In genomic region chrX:48695524-48695875, GRCh38 we compare ENCODE assay signal across 8 cellular contexts. TPM values are rescaled to one million over a fixed set of nuclear protein-coding genes. Genes with fewer than 3 reads are reported as not detected.
DNase-seq lines count a peak whose midpoint lies in the region; ATAC-seq and TF ChIP-seq lines count a peak whose summit lies in the region.

No MANE protein-coding gene starts in this region.

- peaks cover 27% of the 10 kb centered on the region for H3K79me2 ChIP-seq in SU-DHL-6 (ENCODE audit: insufficient read depth, low read length)

- DNase-seq in DMS 273 (lab: John Stamatoyannopoulos, UW; ENCODE audit: unreplicated experiment) (peak; percentile 44), DMS 273 treated with DMSO at 0.1 percent for 48 hours (lab: John Stamatoyannopoulos, UW) (no peak), glomerular visceral epithelial cell (ENCODE audit: extremely low spot score) (peak; percentile 37), spleen (peak; percentile 74)

- intact Hi-C loops in spleen (cut with DNase I; ENCODE audit: low total_unique reads) = no loop called here

- no peak overlapping the region for H2AFZ ChIP-seq in SU-DHL-6 (ENCODE audit: low read depth, low read length, severe bottlenecking)

- H3K27ac ChIP-seq in SU-DHL-6 (ENCODE audit: low read depth, low read length) (no peak overlapping the region), spleen (peak overlapping the region in 6 of 8 donors; percentile 87 to 94 (median 92))

- H3K36me3 ChIP-seq in SU-DHL-6 (ENCODE audit: low read length) (no peaks in the 10 kb centered on the region), spleen (peaks cover 0 to 27% (median 12%) of the 10 kb centered on the region in 6 donors)

- H3K4me3 ChIP-seq in SU-DHL-6 (ENCODE audit: insufficient read depth, low read length, poor library complexity, severe bottlenecking) = no peak overlapping the region
- H3K4me3 ChIP-seq in spleen = peak overlapping the region in 3 of 8 donors; percentile 56 to 85 (median 73)

- peaks cover 0 to 20% (median 9%) of the 10 kb centered on the region in 6 donors for H3K4me1 ChIP-seq in spleen

- no peaks in the 10 kb centered on the region for H3F3A ChIP-seq in SU-DHL-6 (ENCODE audit: insufficient read depth)

- no peaks in the 10 kb centered on the region for H3K9me3 ChIP-seq in SU-DHL-6 (ENCODE audit: insufficient read depth, low read length)
- H3K9me3 ChIP-seq in spleen = no peaks in the 10 kb centered on the region

- H3K9me2 ChIP-seq in SU-DHL-6 (replicated peaks; ENCODE audit: insufficient read depth, low read length) = no peaks in the 10 kb centered on the region

- ATAC-seq in HG02642 (IDR thresholded peaks at IDR 0.05; ENCODE audit: poor library complexity, unreplicated experiment) = no peak
- ATAC-seq in GM18505 (IDR thresholded peaks at IDR 0.05; ENCODE audit: unreplicated experiment) = no peak
- no peak for ATAC-seq in HG03460 (IDR thresholded peaks at IDR 0.05; ENCODE audit: unreplicated experiment)

- no peak for TF ChIP-seq POLR2A in spleen (IDR thresholded peaks at IDR 0.05)
- no peak for TF ChIP-seq POLR2A in GM18505 (IDR thresholded peaks at IDR 0.05; ENCODE audit: borderline replicate concordance, extremely low read depth, insufficient read depth, insufficient read length)

- H3K27me3 ChIP-seq in SU-DHL-6 (ENCODE audit: low read length) (no peaks in the 10 kb centered on the region), spleen (replicated peaks in 1 of 7) (no peaks in the 10 kb centered on the region)

- WGBS in spleen, 5 donors = 55 to 70% (median 57%) methylated on average over 12 to 14 of the region's 14 CpGs

- H4K20me1 ChIP-seq in SU-DHL-6 (ENCODE audit: low read depth, low read length) = no peaks in the 10 kb centered on the region

- peak overlapping the region; percentile 62 for H3K4me2 ChIP-seq in SU-DHL-6 (ENCODE audit: low read depth, low read length, poor library complexity, severe bottlenecking)

- TF ChIP-seq CTCF in SU-DHL-6 (IDR thresholded peaks at IDR 0.05; ENCODE audit: insufficient read depth, low read length, poor library complexity, severe bottlenecking) (no peak), spleen (IDR thresholded peaks at IDR 0.05 in 8 of 11, conservative IDR thresholded peaks at IDR 0.05 in 3 of 11) (no peak)

- H3K9ac ChIP-seq in SU-DHL-6 (ENCODE audit: low read length) = peak overlapping the region; percentile 89

RNA-seq across cellular contexts. Expression of gene SUV39H1, which starts 1.0 kb away (rescaled TPM):
- total RNA-seq in spleen = 1 to 10 TPM; 6.2 to 9.2 (median 7.4) TPM
- polyA plus RNA-seq in spleen = 1 to 10 TPM; 4.0 to 6.7 (median 4.9) TPM

RNA-seq across cellular contexts. Expression of gene WAS, which starts 11.9 kb away (rescaled TPM):
- total RNA-seq in spleen = 100 to 1,000 TPM in 5 of 7 donors, 10 to 100 TPM in 2; 99.3 to 169 (median 107) TPM
- polyA plus RNA-seq in spleen = 10 to 100 TPM; 53.5 to 64.8 (median 56.2) TPM
